22 cellular contexts compared by ENCODE assay signal in genomic region chr12:119432935-119433334, GRCh38.
A peak's percentile ranks its signal among the peaks of the same experiment; 100 is the strongest.
DNase-seq lines count a peak whose midpoint lies in the region; ATAC-seq and TF ChIP-seq lines count a peak whose summit lies in the region.
"Had no signal": no experiment of that assay in that cellular context is flagged by ENCODE, and none has a peak within 500 bp of the region (broad histone marks: within the 10 kb centered on the region; RNA-seq: fewer than 3 reads in every experiment).

No MANE protein-coding gene starts in this region.

- ATAC-seq in right lobe of liver (peak in 3 of 4 donors; percentile 35 to 93 (median 64)), HG02870 (IDR thresholded peaks at IDR 0.05; ENCODE audit: unreplicated experiment) (no peak), HG02970 (IDR thresholded peaks at IDR 0.05; ENCODE audit: low FRiP score, unreplicated experiment) (no peak)
- ATAC-seq: CD8-positive, alpha-beta T cell; K562; Right ventricle myocardium inferior had no signal

- no peaks in the 10 kb centered on the region for H3K9me3 Mint-ChIP-seq in type B pancreatic cell

- intact Hi-C loops in right lobe of liver (cut with DNase I) = no loop called here

- no peaks in the 10 kb centered on the region for H3K36me3 ChIP-seq in right lobe of liver
- H3K36me3 ChIP-seq: MG63 had no signal

- H3K4me3 ChIP-seq in epithelial cell of proximal tubule (ENCODE audit: low read depth, low read length) (peak overlapping the region; percentile 4), right lobe of liver (no peak overlapping the region)
- H3K4me3 ChIP-seq: K562, MG63 had no signal

- TF ChIP-seq CTCF in epithelial cell of proximal tubule (conservative IDR thresholded peaks at IDR 0.05; ENCODE audit: low read depth, low read length) (no peak), right lobe of liver (IDR thresholded peaks at IDR 0.05) (no peak), type B pancreatic cell (conservative IDR thresholded peaks at IDR 0.05) (no peak)

- no peak for TF ChIP-seq POLR2A in right lobe of liver (IDR thresholded peaks at IDR 0.05)

- H3K4me1 Mint-ChIP-seq in type B pancreatic cell (ENCODE audit: unreplicated experiment) = peaks cover 4% of the 10 kb centered on the region

- no peaks in the 10 kb centered on the region for H3K27me3 ChIP-seq in right lobe of liver
- H3K27me3 ChIP-seq: MG63 had no signal

- peaks cover 6% of the 10 kb centered on the region for H3K27me3 Mint-ChIP-seq in type B pancreatic cell

- peak overlapping the region; percentile 70 for H3K4me3 Mint-ChIP-seq in type B pancreatic cell
- H3K4me3 Mint-ChIP-seq: CD8-positive, alpha-beta T cell had no signal

- peak overlapping the region; percentile 65 for H3K27ac Mint-ChIP-seq in type B pancreatic cell
- H3K27ac Mint-ChIP-seq: CD8-positive, alpha-beta T cell had no signal

- 22% methylated on average over 8 of the region's 8 CpGs for WGBS in right lobe of liver (ENCODE audit: insufficient coverage, low coverage, low lambda C conversion rate, missing lambda C conversion rate)

- peaks cover 0 to 3% (median 0%) of the 10 kb centered on the region in 4 donors for H3K9me3 ChIP-seq in right lobe of liver
- H3K9me3 ChIP-seq: MG63 had no signal

- no peaks in the 10 kb centered on the region for H3K36me3 Mint-ChIP-seq in type B pancreatic cell
- H3K36me3 Mint-ChIP-seq: CD8-positive, alpha-beta T cell had no signal

- no peaks in the 10 kb centered on the region for H3K4me1 ChIP-seq in right lobe of liver

- no peak overlapping the region for H3K27ac ChIP-seq in right lobe of liver
- H3K27ac ChIP-seq: 22Rv1 had no signal

- DNase-seq in NCI-H748 (lab: John Stamatoyannopoulos, UW; ENCODE audit: unreplicated experiment) (peak; percentile 70), NCI-H748 treated with DMSO at 0.1 percent for 48 hours (lab: John Stamatoyannopoulos, UW) (no peak), epithelial cell of proximal tubule (ENCODE audit: low read depth) (peak; percentile 16), right lobe of liver (no peak), type B pancreatic cell (ENCODE audit: extremely low spot score, unreplicated experiment) (no peak)
- no peak for DNase-seq in activated effector memory CD4-positive, alpha-beta T cell treated with anti-CD3 and anti-CD28 coated beads, Interleukin-2, amount 50 U/mL, for 16 hours
- DNase-seq: AML-193; C1 segment of cervical spinal cord; CD8-positive, alpha-beta T cell; DMS79; H7; MG63; NCI-H1417; NCI-H1694 treated with DMSO at 0.1 percent for 48 hours; NCI-H2107; NCI-H510A; NCI-H82 had no signal

Comparison
In these comparisons a context has a peak if more than half of its experiments do, and no peak if none do; other contexts are left out.
1. DNase-seq: peak in NCI-H748 (single experiment) and epithelial cell of proximal tubule (single experiment); none in NCI-H748 treated with DMSO at 0.1 percent for 48 hours (single experiment), right lobe of liver (0 of 3), type B pancreatic cell (single experiment) and activated effector memory CD4-positive, alpha-beta T cell treated with anti-CD3 and anti-CD28 coated beads, Interleukin-2, amount 50 U/mL, for 16 hours (single experiment).
2. ATAC-seq: peak in right lobe of liver (3 of 4); none in HG02870 (single experiment) and HG02970 (single experiment).